In the genomic region with DNA sequence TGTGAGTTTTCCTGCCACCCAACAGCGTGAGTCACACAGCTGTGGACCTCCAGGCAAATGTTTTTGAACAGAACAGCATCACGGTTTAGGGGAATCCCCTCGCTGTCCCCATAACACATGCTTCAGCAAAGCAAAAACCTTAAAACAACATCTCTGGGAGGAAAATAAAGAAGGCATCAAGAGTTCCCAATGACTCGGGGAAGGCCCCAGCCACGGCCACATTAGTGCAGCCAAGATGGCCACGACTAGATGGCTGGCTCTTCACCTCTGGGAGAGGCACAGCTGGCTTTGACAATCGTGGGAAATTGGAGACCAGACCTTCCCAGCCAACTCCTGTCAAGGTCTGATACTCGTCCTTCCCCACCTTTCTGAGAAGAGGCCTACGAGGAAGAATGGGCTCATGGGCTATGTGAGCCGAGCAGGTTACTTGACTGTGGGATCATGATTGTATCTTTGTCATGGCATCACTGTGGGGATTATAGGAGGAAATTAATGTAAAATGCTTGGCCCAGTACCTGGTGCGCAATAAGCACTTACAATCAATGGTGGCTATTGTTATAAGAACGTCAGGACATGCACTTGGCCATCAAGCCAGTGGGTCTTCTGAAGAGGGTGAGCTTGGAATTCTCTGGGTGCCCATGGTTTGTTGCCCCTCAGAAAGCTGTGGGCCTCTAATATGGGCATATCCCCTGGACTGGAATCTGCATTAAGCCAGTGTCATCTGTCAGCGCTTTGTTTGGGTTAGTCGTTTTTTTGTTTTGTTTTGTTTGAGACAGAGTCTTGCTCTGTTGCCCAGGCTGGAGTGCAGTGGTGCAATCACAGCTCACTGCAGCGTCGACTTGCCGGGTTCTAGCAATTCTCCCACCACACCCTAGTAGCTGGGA, we compare ENCODE assay signal across 8 cellular contexts. TPM values are rescaled to one million over a fixed set of nuclear protein-coding genes. Genes with fewer than 3 reads are reported as not detected.
A peak's percentile ranks its signal among the peaks of the same experiment; 100 is the strongest.
DNase-seq lines count a peak whose midpoint lies in the region; ATAC-seq and TF ChIP-seq lines count a peak whose summit lies in the region.

No MANE protein-coding gene starts in this region.

- H3K4me1 ChIP-seq in mucosa of descending colon (ENCODE audit: low read depth) (peaks cover 14% of the 10 kb centered on the region), BE2C (peaks cover 5% of the 10 kb centered on the region; the same call in 1 of the 2 replicates)

- H3K4me3 ChIP-seq in astrocyte of the spinal cord (ENCODE audit: low read depth, low read length) (no peak overlapping the region), mucosa of descending colon (no peak overlapping the region), BE2C (ENCODE audit: low read depth, low read length) (no peak overlapping the region)

- peak; percentile 79 for DNase-seq in GM10248 (ENCODE audit: extremely low spot score)
- DNase-seq in T-helper 2 cell, result peak in 4 of 5 experiments; percentile 45 to 84 (median 58)
- DNase-seq in astrocyte of the spinal cord (ENCODE audit: low read depth, low spot score), result peak; percentile 81
- DNase-seq in mucosa of descending colon, result peak; percentile 50 to 80 (median 57)
- peak; percentile 28 to 59 (median 52) for DNase-seq in stimulated activated naive CD4-positive, alpha-beta T cell (lab: John Stamatoyannopoulos, UW)
- DNase-seq in BE2C, result no peak
- no peak for DNase-seq in NCI-H2196 (lab: John Stamatoyannopoulos, UW; ENCODE audit: unreplicated experiment)

- intact Hi-C loops in mucosa of descending colon (cut with DNase I, micrococcal nuclease), result no loop called here

- peak; percentile 62 for ATAC-seq in HG02763 (IDR thresholded peaks at IDR 0.05; ENCODE audit: unreplicated experiment)
- peak; percentile 67 for ATAC-seq in mucosa of descending colon

- no peak for TF ChIP-seq CTCF in GM10248 (IDR thresholded peaks at IDR 0.05; ENCODE audit: control extremely low read depth, extremely low read depth, low read depth, missing control alignments)
- no peak for TF ChIP-seq CTCF in astrocyte of the spinal cord (IDR thresholded peaks at IDR 0.05; ENCODE audit: low read depth, low read length)
- no peak for TF ChIP-seq CTCF in mucosa of descending colon (IDR thresholded peaks at IDR 0.05)
- TF ChIP-seq CTCF in BE2C (IDR thresholded peaks at IDR 0.05; ENCODE audit: low read depth, low read length), result no peak

- H3K36me3 ChIP-seq in mucosa of descending colon (ENCODE audit: low read depth) (no peaks in the 10 kb centered on the region), BE2C (no peaks in the 10 kb centered on the region)

- H3K27me3 ChIP-seq in BE2C, result no peaks in the 10 kb centered on the region

- POLR2A ChIA-PET in GM10248 (lab: Yijun Ruan, JAX), result no interaction called here

- CTCF ChIA-PET in GM10248 (lab: Yijun Ruan, JAX), result interaction anchor here (0.8 to 8.3 kb wide), 8 partner anchors 16 to 164 kb away, joined by 3 to 101 read pairs (median 20); a partner anchor contains a TSS

- in situ Hi-C loops in astrocyte of the spinal cord (cut with HindIII; ENCODE audit: low sequenced_read_pairs), result no loop called here

- H3K9me3 ChIP-seq in mucosa of descending colon (no peaks in the 10 kb centered on the region), BE2C (no peaks in the 10 kb centered on the region)

RNA-seq across cellular contexts. Expression of a gene that starts 43.6 kb away (rescaled TPM):
- total RNA-seq in mucosa of descending colon, result 10 to 100 TPM in 2 of 3 donors, 1 to 10 TPM in 1; 6.9 to 18.3 (median 14.1) TPM
- polyA plus RNA-seq in BE2C (2012; ENCODE audit: insufficient read depth, insufficient read length, low read depth), result not detected

Comparison
In these comparisons a context has a peak if more than half of its experiments do, and no peak if none do; other contexts are left out.
1. DNase-seq: peak in GM10248 (single experiment), T-helper 2 cell (4 of 5), astrocyte of the spinal cord (single experiment), mucosa of descending colon (3 of 3) and stimulated activated naive CD4-positive, alpha-beta T cell (6 of 6); none in BE2C (single experiment) and NCI-H2196 (single experiment).